ENCODE assay signal across 14 cellular contexts in the genomic region with DNA sequence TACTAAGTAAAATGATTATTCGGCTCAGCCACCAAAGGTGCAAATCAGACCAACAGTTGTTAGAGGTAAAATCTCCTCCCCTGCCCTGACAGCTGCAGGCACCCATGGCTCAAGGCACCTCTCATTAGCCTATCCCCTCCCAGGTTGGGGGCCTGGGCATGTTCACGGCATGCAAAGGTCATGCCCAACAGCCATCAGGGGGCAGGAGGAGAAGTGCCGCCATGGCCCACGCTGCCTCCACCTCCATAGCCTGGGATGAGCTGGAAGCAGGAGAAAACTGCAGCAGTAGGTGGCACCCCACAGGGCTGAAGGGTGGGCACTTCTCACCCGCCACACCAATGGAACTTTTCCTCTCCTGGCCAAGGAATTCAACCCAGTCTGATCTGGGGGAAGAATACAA.
A peak's percentile ranks its signal among the peaks of the same experiment; 100 is the strongest.
DNase-seq lines count a peak whose midpoint lies in the region; ATAC-seq, FAIRE-seq and TF ChIP-seq lines count a peak whose summit lies in the region.
"Had no signal": no experiment of that assay in that cellular context is flagged by ENCODE, and none has a peak within 500 bp of the region (broad histone marks: within the 10 kb centered on the region; RNA-seq: fewer than 3 reads in every experiment).

No MANE protein-coding gene starts in this region.

- POLR2A ChIA-PET in HepG2 (lab: Yijun Ruan, JAX): no interaction called here
- POLR2A ChIA-PET in activated B cell treated with CpG ODN at 0.5 μM for 24 hours (lab: Charles Lee): no interaction called here

- no peaks in the 10 kb centered on the region for H3K79me1 ChIP-seq in mesendoderm (ENCODE audit: low read length)

- intact Hi-C loops in HepG2 (cut with micrococcal nuclease; ENCODE audit: unreplicated experiment): no loop called here
- intact Hi-C loops in right lobe of liver (cut with DNase I): no loop called here
- intact Hi-C loops in activated B cell treated with CpG ODN at 0.5 μM for 24 hours (cut with micrococcal nuclease): no loop called here

- no peak overlapping the region for H4K5ac ChIP-seq in mesendoderm (ENCODE audit: low read length)

- no peak for FAIRE-seq in HepG2 (lab: Jason Lieb, UNC)

- no peaks in the 10 kb centered on the region for H3K36me3 ChIP-seq in HepG2 (replicated peaks in 1 of 2; ENCODE audit: control insufficient read depth in 1 of 2, insufficient read depth in 2 of 2, low read length in 2 of 2)
- H3K36me3 ChIP-seq in right lobe of liver: no peaks in the 10 kb centered on the region
- H3K36me3 ChIP-seq in mesendoderm (ENCODE audit: control insufficient read depth, insufficient read depth, low read length): no peaks in the 10 kb centered on the region
- H3K36me3 ChIP-seq: HAP-1 had no signal

- no peaks in the 10 kb centered on the region for H3K79me2 ChIP-seq in HepG2 (ENCODE audit: insufficient read depth, low read length)
- H3K79me2 ChIP-seq in mesendoderm (ENCODE audit: control insufficient read depth, insufficient read depth, low read length): no peaks in the 10 kb centered on the region

- no peak for DNase-seq in HepG2 (ENCODE audit: low spot score)
- no peak for DNase-seq in right lobe of liver
- no peak for DNase-seq in activated B cell treated with CpG ODN at 0.5 μM for 24 hours
- DNase-seq in mesendoderm: no peak
- DNase-seq in foreskin melanocyte: no peak
- DNase-seq: 8988T; ACHN; CD4-positive, CD25-positive, alpha-beta regulatory T cell; GOT3 had no signal

- no peak for ATAC-seq in HepG2
- no peak for ATAC-seq in right lobe of liver
- no peak for ATAC-seq in activated B cell treated with CpG ODN at 0.5 μM for 24 hours (ENCODE audit: low read depth)
- ATAC-seq in GM18870 (IDR thresholded peaks at IDR 0.05; ENCODE audit: unreplicated experiment): no peak
- no peak for ATAC-seq in GM19395 (IDR thresholded peaks at IDR 0.05; ENCODE audit: unreplicated experiment)

- no peak for TF ChIP-seq RAD21 in HepG2 (CRISPR knock-in tag; IDR thresholded peaks at IDR 0.05)

- no peak overlapping the region for H3K4me3 Mint-ChIP-seq in activated B cell treated with CpG ODN at 0.5 μM for 24 hours
- H3K4me3 Mint-ChIP-seq: CD4-positive, CD25-positive, alpha-beta regulatory T cell had no signal

- TF ChIP-seq POLR2A in HepG2 (IDR thresholded peaks at IDR 0.05; ENCODE audit: insufficient read depth in 1 of 2, low read depth in 2 of 2, low read length in 2 of 2) (no peak), right lobe of liver (IDR thresholded peaks at IDR 0.05) (no peak)

- no peaks in the 10 kb centered on the region for H3K36me3 Mint-ChIP-seq in activated B cell treated with CpG ODN at 0.5 μM for 24 hours (ENCODE audit: low read depth)

- H3K9me3 ChIP-seq in HepG2 (ENCODE audit: low read length) (no peaks in the 10 kb centered on the region), right lobe of liver (no peaks in the 10 kb centered on the region)
- H3K9me3 ChIP-seq: HAP-1 had no signal

- H3K27ac Mint-ChIP-seq in activated B cell treated with CpG ODN at 0.5 μM for 24 hours: peak overlapping the region; percentile 59
- H3K27ac Mint-ChIP-seq: CD4-positive, CD25-positive, alpha-beta regulatory T cell had no signal

- H2BK5ac ChIP-seq in mesendoderm (ENCODE audit: low read length): peak overlapping the region; percentile 92

- H3K27me3 Mint-ChIP-seq in activated B cell treated with CpG ODN at 0.5 μM for 24 hours: no peaks in the 10 kb centered on the region
- H3K27me3 Mint-ChIP-seq: CD4-positive, CD25-positive, alpha-beta regulatory T cell had no signal

- no peak overlapping the region for H3K18ac ChIP-seq in mesendoderm (ENCODE audit: low read length)

- H2BK120ac ChIP-seq in mesendoderm (ENCODE audit: low read depth, low read length): no peak overlapping the region

- 73% methylated on average over 2 of the region's 5 CpGs for WGBS in HepG2 (ENCODE audit: low lambda C conversion rate)
- 96% methylated on average over 3 of the region's 5 CpGs for WGBS in right lobe of liver (ENCODE audit: insufficient coverage, low coverage, low lambda C conversion rate, missing lambda C conversion rate)
- no CpG with 5 or more reads among the region's 5 CpGs for WGBS in mesendoderm (ENCODE audit: extremely low coverage, insufficient coverage, low lambda C conversion rate)

- H3K4me3 ChIP-seq in HepG2 (replicated peaks in 1 of 3; ENCODE audit: insufficient read depth in 1 of 3, low read depth in 2 of 3, low read length in 3 of 3) (no peak overlapping the region), right lobe of liver (no peak overlapping the region), mesendoderm (ENCODE audit: low read length) (no peak overlapping the region)
- H3K4me3 ChIP-seq: BLaER1 treated with 17β-estradiol and CSF1 and Interleukin-3, amounts not matched to agents 10 nM and 100 nM; HAP-1 had no signal

- no peak for TF ChIP-seq EP300 in HepG2 (IDR thresholded peaks at IDR 0.05; ENCODE audit: low read depth in 2 of 2, low read length in 2 of 2)
- no peak for TF ChIP-seq EP300 in HepG2 (CRISPR knock-in tag; IDR thresholded peaks at IDR 0.05; ENCODE audit: borderline replicate concordance)

- BruUV-seq in HepG2 (replicated peaks; lab: Mats Ljungman, UMichigan): no TSS peak

- H3K27me3 ChIP-seq in HepG2 (ENCODE audit: control insufficient read depth in 1 of 2, insufficient read depth in 2 of 2, low read length in 2 of 2) (no peaks in the 10 kb centered on the region), right lobe of liver (no peaks in the 10 kb centered on the region), mesendoderm (ENCODE audit: insufficient read depth, low read length, poor library complexity) (no peaks in the 10 kb centered on the region)
- H3K27me3 ChIP-seq: BLaER1 treated with 17β-estradiol and CSF1 and Interleukin-3, amounts not matched to agents 10 nM and 100 nM had no signal

- no peak overlapping the region for H2AFZ ChIP-seq in HepG2 (ENCODE audit: low read length)

- H2AK5ac ChIP-seq in mesendoderm (ENCODE audit: low read length): peak overlapping the region; percentile 54

- H3K9ac ChIP-seq in HepG2 (ENCODE audit: insufficient read depth, low read depth, low read length): no peak overlapping the region
- no peak overlapping the region for H3K9ac ChIP-seq in mesendoderm (ENCODE audit: low read length)
- H3K9ac ChIP-seq: BLaER1 treated with 17β-estradiol and CSF1 and Interleukin-3, amounts not matched to agents 10 nM and 100 nM had no signal

- no peaks in the 10 kb centered on the region for H3K9me3 Mint-ChIP-seq in activated B cell treated with CpG ODN at 0.5 μM for 24 hours
- H3K9me3 Mint-ChIP-seq: CD4-positive, CD25-positive, alpha-beta regulatory T cell had no signal

- no peaks in the 10 kb centered on the region for H4K20me1 ChIP-seq in HepG2 (ENCODE audit: insufficient read depth, low read length)
- H4K20me1 ChIP-seq: BLaER1 treated with 17β-estradiol and CSF1 and Interleukin-3, amounts not matched to agents 10 nM and 100 nM had no signal

- H3K4me1 Mint-ChIP-seq in activated B cell treated with CpG ODN at 0.5 μM for 24 hours: peaks cover 46% of the 10 kb centered on the region

- peak overlapping the region; percentile 79 for H3K56ac ChIP-seq in mesendoderm (ENCODE audit: low read length)

- H3K4me2 ChIP-seq in HepG2 (ENCODE audit: low read depth, low read length) (no peak overlapping the region), mesendoderm (ENCODE audit: low read length) (no peak overlapping the region)

- TF ChIP-seq CTCF in HepG2 (CRISPR knock-in tag; IDR thresholded peaks at IDR 0.05) (no peak), right lobe of liver (IDR thresholded peaks at IDR 0.05) (no peak), activated B cell treated with CpG ODN at 0.5 μM for 24 hours (IDR thresholded peaks at IDR 0.05) (no peak)

- H3K27ac ChIP-seq in HepG2 (ENCODE audit: extremely low read length, insufficient read depth, low read length) (no peak overlapping the region), right lobe of liver (no peak overlapping the region), mesendoderm (ENCODE audit: low read depth, low read length) (peak overlapping the region; percentile 63)
- H3K27ac ChIP-seq: BLaER1 treated with 17β-estradiol and CSF1 and Interleukin-3, amounts not matched to agents 10 nM and 100 nM; HL-60 had no signal

- peak overlapping the region; percentile 38 for H3K23ac ChIP-seq in mesendoderm (ENCODE audit: low read length)

- H4K8ac ChIP-seq in mesendoderm (ENCODE audit: low read depth, low read length): no peak overlapping the region

- peaks cover 20% of the 10 kb centered on the region for H3K4me1 ChIP-seq in HepG2 (ENCODE audit: insufficient read depth, low read length)
- peaks cover 0 to 29% (median 11%) of the 10 kb centered on the region in 4 donors for H3K4me1 ChIP-seq in right lobe of liver
- H3K4me1 ChIP-seq in mesendoderm (ENCODE audit: control insufficient read depth, low read depth, low read length): peaks cover 21% of the 10 kb centered on the region
- H3K4me1 ChIP-seq: HAP-1 had no signal

- CTCF ChIA-PET in HepG2 (lab: Yijun Ruan, JAX; ENCODE audit: low intra/inter-chr PET ratio, low total read pairs): no interaction called here
- CTCF ChIA-PET in activated B cell treated with CpG ODN at 0.5 μM for 24 hours (lab: Charles Lee): no interaction called here

- no peak overlapping the region for H3K4ac ChIP-seq in mesendoderm (ENCODE audit: low read depth, low read length)

- in situ Hi-C loops in HepG2 (cut with HindIII; ENCODE audit: extremely low pct_ligation_motif_present, low pct_unique_long_range_greater_than_20kb): no loop called here

- H2BK15ac ChIP-seq in mesendoderm (replicated peaks; ENCODE audit: low read depth): no peak overlapping the region

TF ChIP-seq in HepG2, 621 proteins besides CTCF, POLR2A, EP300 and RAD21:
- 0 out of 2 replicates have a peak, but pooled peaks have one; percentile 74 for TF ChIP-seq ZNF329 (CRISPR knock-in tag; IDR thresholded peaks at IDR 0.05; ENCODE audit: low read depth)
- no peak for TF ChIP-seq ETV6 (CRISPR knock-in tag; conservative IDR thresholded peaks at IDR 0.05)
TF ChIP-seq in HepG2: peak in this region for 1.
